In the genomic region with DNA sequence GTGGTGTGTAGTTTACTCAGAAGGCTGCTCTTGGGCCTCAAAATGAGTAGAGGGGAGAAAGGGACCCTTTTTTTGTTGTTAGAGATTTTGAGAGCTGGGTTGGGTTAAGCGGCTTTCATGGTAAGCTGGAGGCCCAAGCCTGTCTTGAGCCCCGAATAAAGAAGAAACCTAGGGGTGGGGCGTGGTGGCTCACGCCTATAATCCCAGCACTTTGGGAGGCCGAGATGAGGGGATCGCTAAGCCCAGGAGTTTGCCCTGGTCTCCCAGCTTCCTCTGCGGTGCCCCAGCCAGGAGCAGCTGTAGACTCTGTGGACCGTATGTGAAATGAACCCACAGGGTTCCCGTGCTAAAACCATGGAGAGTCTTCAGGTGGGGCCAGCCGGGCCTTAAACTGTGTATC, we compare ENCODE assay signal across 1 cellular context.
TF ChIP-seq lines count a peak whose summit lies in the region.

No MANE protein-coding gene starts in this region.

TF ChIP-seq in GM23338, 12 proteins besides CTCF, POLR2A, EP300 and RAD21 (continued from another document):
- TF ChIP-seq, protein P1, sequence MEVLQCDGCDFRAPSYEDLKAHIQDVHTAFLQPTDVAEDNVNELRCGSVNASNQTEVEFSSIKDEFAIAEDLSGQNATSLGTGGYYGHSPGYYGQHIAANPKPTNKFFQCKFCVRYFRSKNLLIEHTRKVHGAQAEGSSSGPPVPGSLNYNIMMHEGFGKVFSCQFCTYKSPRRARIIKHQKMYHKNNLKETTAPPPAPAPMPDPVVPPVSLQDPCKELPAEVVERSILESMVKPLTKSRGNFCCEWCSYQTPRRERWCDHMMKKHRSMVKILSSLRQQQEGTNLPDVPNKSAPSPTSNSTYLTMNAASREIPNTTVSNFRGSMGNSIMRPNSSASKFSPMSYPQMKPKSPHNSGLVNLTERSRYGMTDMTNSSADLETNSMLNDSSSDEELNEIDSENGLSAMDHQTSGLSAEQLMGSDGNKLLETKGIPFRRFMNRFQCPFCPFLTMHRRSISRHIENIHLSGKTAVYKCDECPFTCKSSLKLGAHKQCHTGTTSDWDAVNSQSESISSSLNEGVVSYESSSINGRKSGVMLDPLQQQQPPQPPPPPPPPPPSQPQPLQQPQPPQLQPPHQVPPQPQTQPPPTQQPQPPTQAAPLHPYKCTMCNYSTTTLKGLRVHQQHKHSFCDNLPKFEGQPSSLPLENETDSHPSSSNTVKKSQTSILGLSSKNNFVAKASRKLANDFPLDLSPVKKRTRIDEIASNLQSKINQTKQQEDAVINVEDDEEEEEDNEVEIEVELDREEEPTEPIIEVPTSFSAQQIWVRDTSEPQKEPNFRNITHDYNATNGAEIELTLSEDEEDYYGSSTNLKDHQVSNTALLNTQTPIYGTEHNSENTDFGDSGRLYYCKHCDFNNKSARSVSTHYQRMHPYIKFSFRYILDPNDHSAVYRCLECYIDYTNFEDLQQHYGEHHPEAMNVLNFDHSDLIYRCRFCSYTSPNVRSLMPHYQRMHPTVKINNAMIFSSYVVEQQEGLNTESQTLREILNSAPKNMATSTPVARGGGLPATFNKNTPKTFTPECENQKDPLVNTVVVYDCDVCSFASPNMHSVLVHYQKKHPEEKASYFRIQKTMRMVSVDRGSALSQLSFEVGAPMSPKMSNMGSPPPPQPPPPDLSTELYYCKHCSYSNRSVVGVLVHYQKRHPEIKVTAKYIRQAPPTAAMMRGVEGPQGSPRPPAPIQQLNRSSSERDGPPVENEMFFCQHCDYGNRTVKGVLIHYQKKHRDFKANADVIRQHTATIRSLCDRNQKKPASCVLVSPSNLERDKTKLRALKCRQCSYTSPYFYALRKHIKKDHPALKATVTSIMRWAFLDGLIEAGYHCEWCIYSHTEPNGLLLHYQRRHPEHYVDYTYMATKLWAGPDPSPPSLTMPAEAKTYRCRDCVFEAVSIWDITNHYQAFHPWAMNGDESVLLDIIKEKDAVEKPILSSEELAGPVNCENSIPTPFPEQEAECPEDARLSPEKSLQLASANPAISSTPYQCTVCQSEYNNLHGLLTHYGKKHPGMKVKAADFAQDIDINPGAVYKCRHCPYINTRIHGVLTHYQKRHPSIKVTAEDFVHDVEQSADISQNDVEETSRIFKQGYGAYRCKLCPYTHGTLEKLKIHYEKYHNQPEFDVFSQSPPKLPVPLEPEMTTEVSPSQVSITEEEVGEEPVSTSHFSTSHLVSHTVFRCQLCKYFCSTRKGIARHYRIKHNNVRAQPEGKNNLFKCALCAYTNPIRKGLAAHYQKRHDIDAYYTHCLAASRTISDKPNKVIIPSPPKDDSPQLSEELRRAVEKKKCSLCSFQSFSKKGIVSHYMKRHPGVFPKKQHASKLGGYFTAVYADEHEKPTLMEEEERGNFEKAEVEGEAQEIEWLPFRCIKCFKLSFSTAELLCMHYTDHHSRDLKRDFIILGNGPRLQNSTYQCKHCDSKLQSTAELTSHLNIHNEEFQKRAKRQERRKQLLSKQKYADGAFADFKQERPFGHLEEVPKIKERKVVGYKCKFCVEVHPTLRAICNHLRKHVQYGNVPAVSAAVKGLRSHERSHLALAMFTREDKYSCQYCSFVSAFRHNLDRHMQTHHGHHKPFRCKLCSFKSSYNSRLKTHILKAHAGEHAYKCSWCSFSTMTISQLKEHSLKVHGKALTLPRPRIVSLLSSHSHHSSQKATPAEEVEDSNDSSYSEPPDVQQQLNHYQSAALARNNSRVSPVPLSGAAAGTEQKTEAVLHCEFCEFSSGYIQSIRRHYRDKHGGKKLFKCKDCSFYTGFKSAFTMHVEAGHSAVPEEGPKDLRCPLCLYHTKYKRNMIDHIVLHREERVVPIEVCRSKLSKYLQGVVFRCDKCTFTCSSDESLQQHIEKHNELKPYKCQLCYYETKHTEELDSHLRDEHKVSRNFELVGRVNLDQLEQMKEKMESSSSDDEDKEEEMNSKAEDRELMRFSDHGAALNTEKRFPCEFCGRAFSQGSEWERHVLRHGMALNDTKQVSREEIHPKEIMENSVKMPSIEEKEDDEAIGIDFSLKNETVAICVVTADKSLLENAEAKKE (CRISPR knock-in tag; IDR thresholded peaks at IDR 0.05) = no peak
- TF ChIP-seq EZH2phosphoT487 (IDR thresholded peaks at IDR 0.05; ENCODE audit: unreplicated experiment) = no peak
- TF ChIP-seq, protein P2, sequence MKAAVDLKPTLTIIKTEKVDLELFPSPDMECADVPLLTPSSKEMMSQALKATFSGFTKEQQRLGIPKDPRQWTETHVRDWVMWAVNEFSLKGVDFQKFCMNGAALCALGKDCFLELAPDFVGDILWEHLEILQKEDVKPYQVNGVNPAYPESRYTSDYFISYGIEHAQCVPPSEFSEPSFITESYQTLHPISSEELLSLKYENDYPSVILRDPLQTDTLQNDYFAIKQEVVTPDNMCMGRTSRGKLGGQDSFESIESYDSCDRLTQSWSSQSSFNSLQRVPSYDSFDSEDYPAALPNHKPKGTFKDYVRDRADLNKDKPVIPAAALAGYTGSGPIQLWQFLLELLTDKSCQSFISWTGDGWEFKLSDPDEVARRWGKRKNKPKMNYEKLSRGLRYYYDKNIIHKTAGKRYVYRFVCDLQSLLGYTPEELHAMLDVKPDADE (IDR thresholded peaks at IDR 0.05) = no peak
- no peak for TF ChIP-seq ZNF331 (CRISPR knock-in tag; IDR thresholded peaks at IDR 0.05; ENCODE audit: low read depth)
- TF ChIP-seq EZH2 (IDR thresholded peaks at IDR 0.05; ENCODE audit: low read depth, unreplicated experiment) = no peak
